ENCODE assay signal across 8 cellular contexts in genomic region chr9:79583957-79584654, GRCh38. TPM values are rescaled to one million over a fixed set of nuclear protein-coding genes. Genes with fewer than 3 reads are reported as not detected.
DNase-seq lines count a peak whose midpoint lies in the region; ATAC-seq, FAIRE-seq and TF ChIP-seq lines count a peak whose summit lies in the region.

No MANE protein-coding gene starts in this region.

- H3K4me1 ChIP-seq in hepatocyte (ENCODE audit: insufficient read depth): peaks cover 30% of the 10 kb centered on the region
- H3K4me1 ChIP-seq in upper lobe of right lung: peaks cover 12% of the 10 kb centered on the region
- H3K4me1 ChIP-seq in esophagus muscularis mucosa: peaks cover 25 to 48% (median 27%) of the 10 kb centered on the region in 4 donors

- TF ChIP-seq CTCF in hepatocyte (IDR thresholded peaks at IDR 0.05; ENCODE audit: poor library complexity) (no peak), upper lobe of right lung (IDR thresholded peaks at IDR 0.05) (no peak), esophagus muscularis mucosa (IDR thresholded peaks at IDR 0.05) (no peak)

- intact Hi-C loops in upper lobe of right lung (cut with DNase I): no loop called here
- intact Hi-C loops in esophagus muscularis mucosa (cut with DNase I): no loop called here

- FAIRE-seq in HTR-8/SVneo (lab: Jason Lieb, UNC): no peak

- H3K27ac ChIP-seq in hepatocyte: no peak overlapping the region
- H3K27ac ChIP-seq in upper lobe of right lung: peak overlapping the region; percentile 5
- no peak overlapping the region for H3K27ac ChIP-seq in esophagus muscularis mucosa (replicated peaks in 1 of 4)

- 61% methylated on average over 10 of the region's 10 CpGs for WGBS in hepatocyte (ENCODE audit: low lambda C conversion rate, missing lambda C conversion rate)
- WGBS in esophagus muscularis mucosa: 78% methylated on average over 10 of the region's 10 CpGs

- H3K27me3 ChIP-seq in hepatocyte (no peaks in the 10 kb centered on the region), upper lobe of right lung (no peaks in the 10 kb centered on the region), esophagus muscularis mucosa (no peaks in the 10 kb centered on the region)

- no peaks in the 10 kb centered on the region for H3K36me3 ChIP-seq in hepatocyte (replicated peaks; ENCODE audit: insufficient read depth, low read depth)
- peaks cover 6% of the 10 kb centered on the region for H3K36me3 ChIP-seq in upper lobe of right lung
- H3K36me3 ChIP-seq in esophagus muscularis mucosa: peaks cover 0 to 5% (median 0%) of the 10 kb centered on the region in 4 donors

- H4K20me1 ChIP-seq in hepatocyte (ENCODE audit: insufficient read depth, poor library complexity, severe bottlenecking): peaks cover 3% of the 10 kb centered on the region

- no peaks in the 10 kb centered on the region for H3K9me2 ChIP-seq in hepatocyte (replicated peaks; ENCODE audit: insufficient read depth)

- peak overlapping the region; percentile 38 for H3K4me2 ChIP-seq in hepatocyte

- no peak for TF ChIP-seq EP300 in esophagus muscularis mucosa (IDR thresholded peaks at IDR 0.05)

- ATAC-seq in HG02852 (IDR thresholded peaks at IDR 0.05; ENCODE audit: unreplicated experiment): peak; percentile 78
- peak; percentile 97 for ATAC-seq in upper lobe of right lung

- TF ChIP-seq POLR2A in esophagus muscularis mucosa (IDR thresholded peaks at IDR 0.05; ENCODE audit: low read depth): no peak

- no peak overlapping the region for H3K4me3 ChIP-seq in hepatocyte
- H3K4me3 ChIP-seq in upper lobe of right lung: no peak overlapping the region
- H3K4me3 ChIP-seq in esophagus muscularis mucosa: no peak overlapping the region

- DNase-seq in D341Med (ENCODE audit: low spot score) (peak; percentile 35), UCSD-AML1 (lab: John Stamatoyannopoulos, UW; ENCODE audit: unreplicated experiment) (peak; percentile 65), hepatocyte (ENCODE audit: low spot score) (peak; percentile 35), upper lobe of right lung (peak; percentile 75), esophagus muscularis mucosa (ENCODE audit: extremely low spot score) (no peak), NCI-H187 treated with DMSO at 0.1 percent for 48 hours (lab: John Stamatoyannopoulos, UW) (no peak), HTR-8/SVneo (ENCODE audit: insufficient read length, low spot score) (no peak)

- peaks cover 41% of the 10 kb centered on the region for H3K79me2 ChIP-seq in hepatocyte

- H2AFZ ChIP-seq in hepatocyte: no peak overlapping the region

- H3K9me3 ChIP-seq in hepatocyte (ENCODE audit: low read depth): no peaks in the 10 kb centered on the region
- no peaks in the 10 kb centered on the region for H3K9me3 ChIP-seq in upper lobe of right lung
- no peaks in the 10 kb centered on the region for H3K9me3 ChIP-seq in esophagus muscularis mucosa

RNA-seq across cellular contexts. Expression of gene TLE4, which starts 12.3 kb away (rescaled TPM):
- total RNA-seq in hepatocyte (35.4 and 38.4 TPM in 2 replicates), upper lobe of right lung (37.1 TPM), esophagus muscularis mucosa (10 to 100 TPM; 30.0 to 36.1 (median 34.3) TPM)
- 29.6 and 38.3 TPM in 2 replicates for polyA plus RNA-seq in hepatocyte

Comparison
In these comparisons a context has a peak if more than half of its experiments do, and no peak if none do; other contexts are left out.
1. DNase-seq: peak in D341Med (single experiment), UCSD-AML1 (single experiment), hepatocyte (single experiment) and upper lobe of right lung (single experiment); none in esophagus muscularis mucosa (single experiment), NCI-H187 treated with DMSO at 0.1 percent for 48 hours (single experiment) and HTR-8/SVneo (single experiment).